ENCODE assay signal across 1 cellular context in genomic region chr17:72997559-72997958, GRCh38.
TF ChIP-seq lines count a peak whose summit lies in the region.

No MANE protein-coding gene starts in this region.

TF ChIP-seq in SK-N-SH, 30 proteins besides CTCF, POLR2A, EP300 and RAD21 (continued from another document):
- peak; percentile 41; the same call in 1 of the 2 replicates for TF ChIP-seq TAF1 (IDR thresholded peaks at IDR 0.05; ENCODE audit: borderline replicate concordance, low read depth, low read length)
- TF ChIP-seq EZH2phosphoT487 (IDR thresholded peaks at IDR 0.05; ENCODE audit: borderline replicate concordance, low read depth), result no peak
- TF ChIP-seq NRF1 (IDR thresholded peaks at IDR 0.05; ENCODE audit: low read depth, low read length), result peak; percentile 48; the same call in 1 of the 2 replicates
- 0 out of 2 replicates have a peak, but pooled peaks have one; percentile 24 for TF ChIP-seq SIN3A (IDR thresholded peaks at IDR 0.05; ENCODE audit: borderline replicate concordance, low read depth, low read length)
- TF ChIP-seq RXRA (IDR thresholded peaks at IDR 0.05; ENCODE audit: borderline replicate concordance, low read depth), result 0 out of 2 replicates have a peak, but pooled peaks have one; percentile 66
- TF ChIP-seq SMC3 (IDR thresholded peaks at IDR 0.05; ENCODE audit: low read depth, low read length), result no peak
- no peak for TF ChIP-seq FOXJ3 (CRISPR knock-in tag; IDR thresholded peaks at IDR 0.05)
- no peak for TF ChIP-seq IRF3 (IDR thresholded peaks at IDR 0.05; ENCODE audit: low read depth, low read length)
- TF ChIP-seq ZBTB33 (IDR thresholded peaks at IDR 0.05; ENCODE audit: borderline replicate concordance, low read depth), result 0 out of 2 replicates have a peak, but pooled peaks have one; percentile 45
- TF ChIP-seq MEF2A (IDR thresholded peaks at IDR 0.05; ENCODE audit: borderline replicate concordance, low read depth), result peak; percentile 83; the same call in 1 of the 2 replicates
- TF ChIP-seq MAX (IDR thresholded peaks at IDR 0.05; ENCODE audit: low read depth), result peak; percentile 83; the same call in 1 of the 2 replicates
- no peak for TF ChIP-seq RCOR1 (IDR thresholded peaks at IDR 0.05; ENCODE audit: low read length)
- TF ChIP-seq GATA2 (CRISPR knock-in tag; IDR thresholded peaks at IDR 0.05), result no peak
- TF ChIP-seq JUND (IDR thresholded peaks at IDR 0.05), result peak; percentile 97
- peak; percentile 43; the same call in 1 of the 2 replicates for TF ChIP-seq POLR2AphosphoS5 (IDR thresholded peaks at IDR 0.05; ENCODE audit: low read depth, low read length)
